In genomic region chr3:133697960-133698359, GRCh38 we compare ENCODE assay signal across 6 cellular contexts.
"Had no signal": no experiment of that assay in that cellular context is flagged by ENCODE, and none has a peak within 500 bp of the region (broad histone marks: within the 10 kb centered on the region; RNA-seq: fewer than 3 reads in every experiment).

No MANE protein-coding gene starts in this region.

- DNase-seq: GM23248, GOT3, H7, HFFc6, KBM-7 had no signal

- ATAC-seq: HCT116 had no signal
